17 cellular contexts compared by ENCODE assay signal in genomic region chr9:35549466-35549865, GRCh38.
"Had no signal": no experiment of that assay in that cellular context is flagged by ENCODE, and none has a peak within 500 bp of the region (broad histone marks: within the 10 kb centered on the region; RNA-seq: fewer than 3 reads in every experiment).

No MANE protein-coding gene starts in this region.

- ATAC-seq: esophagus mucosa; gastroesophageal sphincter; naive thymus-derived CD4-positive, alpha-beta T cell; psoas muscle; sciatic nerve had no signal

- H3K27me3 ChIP-seq: gastroesophageal sphincter, neutrophil, stomach had no signal

- H3K27ac ChIP-seq: gastroesophageal sphincter, neutrophil, skin epidermis, stomach had no signal

- H3K9me3 ChIP-seq: gastroesophageal sphincter, neutrophil, psoas muscle, stomach had no signal

- DNase-seq: cortex of kidney; effector memory CD4-positive, alpha-beta T cell; foreskin fibroblast; glutamatergic neuron; mesendoderm; naive thymus-derived CD4-positive, alpha-beta T cell; nephron progenitor cell; psoas muscle; stimulated activated CD4-positive, alpha-beta T cell treated with anti-CD3 and anti-CD28 coated beads, Interleukin-2, amount 100 ng/mL, for 24 hours; stimulated activated naive CD4-positive, alpha-beta T cell; stomach; substantia nigra had no signal

- H3K4me3 ChIP-seq: gastroesophageal sphincter, psoas muscle, skin epidermis, stomach had no signal
